8 cellular contexts compared by ENCODE assay signal in the genomic region with DNA sequence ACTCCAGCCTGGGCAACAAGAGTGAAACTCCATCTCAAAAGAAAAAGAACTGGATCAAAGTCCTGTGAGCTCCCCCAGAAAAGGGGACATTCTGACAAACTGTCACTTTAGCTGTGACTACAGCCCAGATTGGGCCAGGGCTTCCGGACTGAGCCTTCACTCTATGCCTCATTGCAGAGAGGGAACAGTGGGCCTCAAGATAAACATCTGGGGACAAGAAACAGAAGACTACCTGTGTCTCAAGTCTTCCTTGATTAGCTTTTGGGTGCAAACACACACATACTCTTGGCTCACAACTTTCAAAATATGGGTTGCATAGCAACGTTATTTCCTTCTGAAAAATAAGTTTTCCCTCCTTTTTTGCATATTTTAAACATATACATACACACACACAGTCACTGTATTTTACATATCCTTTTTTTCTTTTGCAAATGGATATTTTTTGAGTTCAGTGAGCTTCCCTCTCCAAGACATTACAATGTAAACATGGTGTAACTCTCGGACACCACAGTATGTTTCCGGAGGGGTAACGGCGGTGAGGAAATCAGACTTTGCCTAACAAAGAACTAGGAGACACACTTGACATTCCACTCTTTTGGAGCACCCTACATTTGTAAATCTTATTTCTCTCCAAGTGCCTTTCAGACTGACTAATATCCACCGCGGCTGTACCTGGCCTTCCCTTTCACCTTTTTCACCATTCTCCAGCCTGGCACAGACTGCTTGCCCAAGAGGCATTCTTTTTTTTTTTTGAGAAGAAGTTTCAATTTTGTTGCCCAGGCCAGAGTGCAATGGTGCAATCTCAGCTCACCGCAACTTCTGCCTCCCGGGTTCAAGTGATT. TPM values are rescaled to one million over a fixed set of nuclear protein-coding genes. Genes with fewer than 3 reads are reported as not detected.
DNase-seq lines count a peak whose midpoint lies in the region; ATAC-seq, FAIRE-seq and TF ChIP-seq lines count a peak whose summit lies in the region.

No MANE protein-coding gene starts in this region.

- no peak for TF ChIP-seq POLR2A in K562 (conservative IDR thresholded peaks at IDR 0.05)

- H3K4me3 ChIP-seq in CD4-positive, CD25-positive, alpha-beta regulatory T cell (ENCODE audit: low read depth, low read length) = peak overlapping the region; percentile 19
- H3K4me3 ChIP-seq in Karpas-422 (ENCODE audit: low read length) (peak overlapping the region; percentile 98; the same call in 1 of the 2 replicates), K562 (no peak overlapping the region), mononuclear cell (ENCODE audit: low read length) (peak overlapping the region; percentile 92)

- H3K4me2 ChIP-seq in Karpas-422 (ENCODE audit: low read depth, low read length, poor library complexity, severe bottlenecking) (peak overlapping the region; percentile 50), K562 (ENCODE audit: insufficient read depth, low read length) (peak overlapping the region; percentile 59)

- no peaks in the 10 kb centered on the region for H3K9me2 ChIP-seq in Karpas-422 (replicated peaks; ENCODE audit: insufficient read depth, low read length)

- intact Hi-C loops in K562 (cut with micrococcal nuclease) = no loop called here

- H3K9me3 Mint-ChIP-seq in CD4-positive, CD25-positive, alpha-beta regulatory T cell = no peaks in the 10 kb centered on the region

- H3K36me3 ChIP-seq in CD4-positive, CD25-positive, alpha-beta regulatory T cell (ENCODE audit: control insufficient read depth, insufficient read depth, low read length) = no peaks in the 10 kb centered on the region
- H3K36me3 ChIP-seq in Karpas-422 (ENCODE audit: insufficient read depth, low read length) = peaks cover 6% of the 10 kb centered on the region; the same call in 1 of the 2 replicates
- peaks cover 39% of the 10 kb centered on the region for H3K36me3 ChIP-seq in K562 (ENCODE audit: control insufficient read depth, insufficient read depth, low read length)

- H2AFZ ChIP-seq in Karpas-422 (ENCODE audit: low read length) (no peak overlapping the region), K562 (ENCODE audit: low read depth, low read length) (no peak overlapping the region)

- no peak overlapping the region for H3K9ac ChIP-seq in Karpas-422 (ENCODE audit: low read length)
- H3K9ac ChIP-seq in K562 (ENCODE audit: insufficient read depth in 1 of 2, low read depth in 2 of 2, low read length in 2 of 2) = peak overlapping the region; percentile 17 to 68; a peak in 3 of 4 replicates

- H3K79me2 ChIP-seq in Karpas-422 (ENCODE audit: low read length) (peaks cover 85% of the 10 kb centered on the region), K562 (ENCODE audit: control insufficient read depth, insufficient read depth, low read length) (peaks cover 87% of the 10 kb centered on the region)

- no peak for ATAC-seq in CD4-positive, CD25-positive, alpha-beta regulatory T cell (ENCODE audit: low read depth in 2 of 2)
- no peak for ATAC-seq in K562
- no peak for ATAC-seq in HG03139 (IDR thresholded peaks at IDR 0.05; ENCODE audit: unreplicated experiment)
- ATAC-seq in GM21737 (IDR thresholded peaks at IDR 0.05; ENCODE audit: unreplicated experiment) = no peak
- no peak for ATAC-seq in HG02840 (IDR thresholded peaks at IDR 0.05; ENCODE audit: low FRiP score, unreplicated experiment)

- H3K27me3 ChIP-seq in CD4-positive, CD25-positive, alpha-beta regulatory T cell (ENCODE audit: control insufficient read depth, insufficient read depth, low read length) = no peaks in the 10 kb centered on the region
- H3K27me3 ChIP-seq in Karpas-422 (ENCODE audit: low read length) = no peaks in the 10 kb centered on the region
- H3K27me3 ChIP-seq in K562 (ENCODE audit: control insufficient read depth in 2 of 2, insufficient read depth in 2 of 2, low read length in 2 of 2) = no peaks in the 10 kb centered on the region
- no peaks in the 10 kb centered on the region for H3K27me3 ChIP-seq in mononuclear cell (ENCODE audit: insufficient read depth, low read length)

- peaks cover 37% of the 10 kb centered on the region for H3K4me1 ChIP-seq in CD4-positive, CD25-positive, alpha-beta regulatory T cell (ENCODE audit: control insufficient read depth, insufficient read depth, low read length, poor library complexity, severe bottlenecking)
- H3K4me1 ChIP-seq in Karpas-422 (ENCODE audit: low read length) (peaks cover 56% of the 10 kb centered on the region), K562 (replicated peaks in 1 of 2; ENCODE audit: control insufficient read depth in 2 of 2, insufficient read depth in 2 of 2, low read length in 2 of 2) (peaks cover 36 to 58% of the 10 kb centered on the region in 2 experiments; a peak in 4 of 5 replicates), mononuclear cell (ENCODE audit: insufficient read depth, low read length) (peaks cover 82% of the 10 kb centered on the region)

- no peaks in the 10 kb centered on the region for H3K9me3 ChIP-seq in CD4-positive, CD25-positive, alpha-beta regulatory T cell (ENCODE audit: control insufficient read depth in 2 of 2, low read length in 2 of 2)
- H3K9me3 ChIP-seq in Karpas-422 (ENCODE audit: low read length) (no peaks in the 10 kb centered on the region), K562 (replicated peaks; ENCODE audit: control insufficient read depth, insufficient read depth, low read depth, low read length) (no peaks in the 10 kb centered on the region), mononuclear cell (ENCODE audit: low read depth, low read length) (no peaks in the 10 kb centered on the region)

- no peak for DNase-seq in CD4-positive, CD25-positive, alpha-beta regulatory T cell
- DNase-seq in Karpas-422 = peak; percentile 62
- DNase-seq in K562 (ENCODE audit: extremely low read depth in 1 of 4, low spot score in 3 of 4) = peak in 1 of 4 experiments; percentile 22
- no peak for DNase-seq in SK-N-DZ (ENCODE audit: low spot score)

- no TSS peak for BruUV-seq in K562 (replicated peaks; lab: Mats Ljungman, UMichigan)

- peak; percentile 35 for FAIRE-seq in K562 (lab: Jason Lieb, UNC)

- H3K27ac ChIP-seq in CD4-positive, CD25-positive, alpha-beta regulatory T cell (ENCODE audit: insufficient read depth, low read length, poor library complexity, severe bottlenecking) = no peak overlapping the region
- H3K27ac ChIP-seq in Karpas-422 (ENCODE audit: low read length) (peak overlapping the region; percentile 0), K562 (ENCODE audit: extremely low read depth, low read depth, low read length) (peak overlapping the region; percentile 22; the same call in 1 of the 3 replicates)

- TF ChIP-seq RAD21 in K562 (CRISPR knock-in tag; conservative IDR thresholded peaks at IDR 0.05 in 1 of 2, IDR thresholded peaks at IDR 0.05 in 1 of 2) = no peak

- H3K4me1 Mint-ChIP-seq in CD4-positive, CD25-positive, alpha-beta regulatory T cell = peaks cover 24 to 75% (median 39%) of the 10 kb centered on the region in 4 donors

- POLR2A ChIA-PET in K562 (lab: Yijun Ruan, JAX) = interaction anchor here (1.0 to 1.4 kb wide), 3 partner anchors 11 to 17 kb away, joined by 3 to 4 read pairs (median 3); no protein-coding TSS in a partner anchor

- no peak for TF ChIP-seq EP300 in K562 (IDR thresholded peaks at IDR 0.05; ENCODE audit: low read length)

- H3K27me3 Mint-ChIP-seq in CD4-positive, CD25-positive, alpha-beta regulatory T cell = peaks cover 4% of the 10 kb centered on the region

- in situ Hi-C loops in K562 (cut with MboI) = no loop called here

- H3K36me3 Mint-ChIP-seq in CD4-positive, CD25-positive, alpha-beta regulatory T cell = no peaks in the 10 kb centered on the region

- H3K9me1 ChIP-seq in K562 (ENCODE audit: control insufficient read depth, insufficient read depth, low read length) = no peaks in the 10 kb centered on the region

- peak overlapping the region; percentile 36 to 97 (median 76) for H3K4me3 Mint-ChIP-seq in CD4-positive, CD25-positive, alpha-beta regulatory T cell

- 13% methylated on average over 7 of the region's 10 CpGs for WGBS in K562 (ENCODE audit: insufficient coverage, low coverage, missing lambda C conversion rate)

- H4K20me1 ChIP-seq in Karpas-422 (ENCODE audit: insufficient read depth, low read depth, low read length) (peaks cover 72% of the 10 kb centered on the region), K562 (replicated peaks; ENCODE audit: control insufficient read depth, insufficient read depth, low read length) (peaks cover 43% of the 10 kb centered on the region)

- CTCF ChIA-PET in K562 (lab: Yijun Ruan, JAX; ENCODE audit: low intra/inter-chr PET ratio) = no interaction called here

- no peak for TF ChIP-seq CTCF in K562 (IDR thresholded peaks at IDR 0.05 in 2 of 3, conservative IDR thresholded peaks at IDR 0.05 in 1 of 3; ENCODE audit: insufficient read depth in 2 of 3, low read depth in 1 of 3, low read length in 3 of 3)

- H3K27ac Mint-ChIP-seq in CD4-positive, CD25-positive, alpha-beta regulatory T cell = peak overlapping the region in 1 of 3 donors; percentile 54

TF ChIP-seq in K562, 482 proteins besides CTCF, POLR2A, EP300 and RAD21 (continues in another document):
- 0 out of 2 replicates have a peak, but pooled peaks have one; percentile 25 for TF ChIP-seq RFX1 (IDR thresholded peaks at IDR 0.05)
- no peak for TF ChIP-seq JUNB (CRISPR knock-in tag; conservative IDR thresholded peaks at IDR 0.05)

RNA-seq across cellular contexts. Expression of gene TKT, which starts 3.5 kb away (rescaled TPM):
- total RNA-seq in CD4-positive, CD25-positive, alpha-beta regulatory T cell = 95.6 TPM
- 10 to 100 TPM; 59.0 to 76.2 (median 70.6) TPM for polyA plus RNA-seq in CD4-positive, CD25-positive, alpha-beta regulatory T cell
- total RNA-seq in Karpas-422 (2014; rRNA removed; shearing (Covaris generic); ENCODE audit: low replicate concordance) = 377 and 455 TPM in 2 replicates
- total RNA-seq in K562 (2011; cell fraction: chromatin; rRNA removed; ENCODE audit: low replicate concordance) = 73.0 and 172 TPM in 2 replicates
- 134 and 158 TPM in 2 replicates for total RNA-seq in K562 (2011; cell fraction: nucleolus; rRNA removed)
- 104 and 119 TPM in 2 replicates for total RNA-seq in K562 (2011; cell fraction: nucleoplasm; rRNA removed)
- total RNA-seq in K562 (2014; rRNA removed) = 288 and 355 TPM in 2 replicates
- 88.1 and 108 TPM in 2 replicates for total RNA-seq in K562 (2014; rRNA removed; fragmentation: Illumina TruSeq; extraction: Trizol)
- 187 and 191 TPM in 2 replicates for total RNA-seq in K562 (2015; rRNA removed; fragmentation: Illumina TruSeq; extraction: Trizol)
- total RNA-seq in K562 (2021) = 401 and 410 TPM in 2 replicates
- 70.1 and 173 TPM in 2 replicates for polyA plus RNA-seq in K562 (2011; rRNA removed)
- 89.6 and 124 TPM in 2 replicates for polyA plus RNA-seq in K562 (2011; cell fraction: cytosol; rRNA removed)
- polyA plus RNA-seq in K562 (2011; cell fraction: nucleus; rRNA removed) = 101 and 154 TPM in 2 replicates
- polyA plus RNA-seq in K562 (2012) = 282 and 441 TPM in 2 replicates
- polyA plus RNA-seq in K562 (2014; fragmentation: Illumina TruSeq; extraction: Trizol) = 250 and 316 TPM in 2 replicates
- polyA plus RNA-seq in K562 (2014; fragmentation: Nextera tagmentation; extraction: Ambion mirVana) = 100 to 1,000 TPM in 1 of 2 experiments, 10 to 100 TPM in 1; 58.1 to 107 TPM
- 226 and 263 TPM in 2 replicates for polyA plus RNA-seq in K562 (2014; rRNA removed)
- polyA minus RNA-seq in K562 (2011; rRNA and poly(A)+ RNA removed) = 52.4 and 66.2 TPM in 2 replicates
- 125 and 206 TPM in 2 replicates for polyA minus RNA-seq in K562 (2011; cell fraction: cytosol; rRNA and poly(A)+ RNA removed)
- 45.1 and 56.1 TPM in 2 replicates for polyA minus RNA-seq in K562 (2011; cell fraction: nucleus; rRNA and poly(A)+ RNA removed)
- total RNA-seq in mononuclear cell = 511 TPM
- 333 and 379 TPM in 2 replicates for polyA plus RNA-seq in SK-N-DZ (2014; cell fraction: cytosol; rRNA removed)
- polyA plus RNA-seq in SK-N-DZ (2014; cell fraction: nucleus; rRNA removed) = 196 and 246 TPM in 2 replicates
